ENCODE assay signal across 14 cellular contexts in the genomic region with DNA sequence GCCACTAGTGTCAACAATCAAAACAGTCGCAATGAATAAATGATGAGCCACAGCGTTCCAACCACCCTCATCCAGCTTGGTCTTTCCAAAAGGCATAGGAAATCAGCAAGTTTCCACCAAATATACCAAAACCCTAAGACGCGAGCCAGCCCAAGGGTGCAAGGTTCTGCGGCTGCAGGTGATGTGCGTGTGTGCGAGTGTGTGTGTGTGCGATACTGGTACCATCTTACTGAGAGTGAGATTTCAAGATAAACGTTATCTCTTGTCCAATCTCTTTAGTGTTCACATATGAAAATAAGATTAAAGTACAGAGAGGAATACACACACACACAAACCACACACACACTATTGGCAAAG. TPM values are rescaled to one million over a fixed set of nuclear protein-coding genes. Genes with fewer than 3 reads are reported as not detected.
DNase-seq lines count a peak whose midpoint lies in the region; ATAC-seq and TF ChIP-seq lines count a peak whose summit lies in the region.
"Had no signal": no experiment of that assay in that cellular context is flagged by ENCODE, and none has a peak within 500 bp of the region (broad histone marks: within the 10 kb centered on the region; RNA-seq: fewer than 3 reads in every experiment).

No MANE protein-coding gene starts in this region.

- H3K4me1 Mint-ChIP-seq in activated naive CD8-positive, alpha-beta T cell treated with anti-CD3 and anti-CD28 coated beads for 36 hours: peaks cover 10% of the 10 kb centered on the region

- no peak overlapping the region for H3K23ac ChIP-seq in trophoblast cell (ENCODE audit: low read length)

- no peak overlapping the region for H3K4me3 Mint-ChIP-seq in activated naive CD8-positive, alpha-beta T cell treated with anti-CD3 and anti-CD28 coated beads for 36 hours
- H3K4me3 Mint-ChIP-seq: activated naive CD4-positive, alpha-beta T cell treated with anti-CD3 and anti-CD28 coated beads, Interleukin-2, amount 50 U/mL, for 24 hours; CD4-positive, alpha-beta T cell had no signal

- no peak overlapping the region for H3K9ac ChIP-seq in trophoblast cell (ENCODE audit: low read length)

- no peak overlapping the region for H4K91ac ChIP-seq in trophoblast cell (ENCODE audit: low read depth, low read length)

- DNase-seq in AG04449 (ENCODE audit: low read depth, low spot score) (no peak), SJSA1 (ENCODE audit: low read depth in 1 of 2, low spot score in 2 of 2) (no peak), fibroblast of pulmonary artery (ENCODE audit: low read depth) (no peak), trophoblast cell (no peak), NCI-H526 treated with DMSO at 0.1 percent for 48 hours (lab: John Stamatoyannopoulos, UW) (no peak), SW480 (ENCODE audit: low spot score) (no peak)
- no peak for DNase-seq in activated naive CD8-positive, alpha-beta T cell treated with anti-CD3 and anti-CD28 coated beads for 36 hours
- DNase-seq: activated CD4-positive, alpha-beta T cell treated with anti-CD3 and anti-CD28 coated beads for 1 hour; CD4-positive, alpha-beta T cell; KG1 had no signal

- no peak overlapping the region for H3K14ac ChIP-seq in trophoblast cell (ENCODE audit: low read length)

- WGBS in trophoblast cell (ENCODE audit: extremely low coverage, insufficient coverage, insufficient read length): no CpG with 5 or more reads among the region's 9 CpGs

- no peaks in the 10 kb centered on the region for H3K36me3 ChIP-seq in SJSA1
- no peaks in the 10 kb centered on the region for H3K36me3 ChIP-seq in trophoblast cell (ENCODE audit: control insufficient read depth in 1 of 2, insufficient read depth in 2 of 2, low read length in 2 of 2)

- no peak overlapping the region for H4K12ac ChIP-seq in trophoblast cell (ENCODE audit: low read depth, low read length)

- POLR2A ChIA-PET in AG04449 (lab: Yijun Ruan, JAX): interaction anchor here (0.8 to 1.2 kb wide), 5 partner anchors 8 to 479 kb away, joined by 3 to 5 read pairs (median 4); a partner anchor contains a TSS

- no peak overlapping the region for H2BK5ac ChIP-seq in trophoblast cell (ENCODE audit: low read depth, low read length, poor library complexity)

- H3K4me1 ChIP-seq in SJSA1 (replicated peaks): peaks cover 21% of the 10 kb centered on the region
- peaks cover 4 to 11% of the 10 kb centered on the region in 2 experiments for H3K4me1 ChIP-seq in trophoblast cell (ENCODE audit: control insufficient read depth in 1 of 2, insufficient read depth in 2 of 2, low read length in 2 of 2)
- H3K4me1 ChIP-seq: foreskin keratinocyte had no signal

- H2AFZ ChIP-seq in trophoblast cell (ENCODE audit: insufficient read depth, low read length, poor library complexity): no peak overlapping the region

- H3K4me2 ChIP-seq in trophoblast cell (ENCODE audit: low read length): peak overlapping the region; percentile 79

- no peaks in the 10 kb centered on the region for H3K36me3 Mint-ChIP-seq in activated naive CD8-positive, alpha-beta T cell treated with anti-CD3 and anti-CD28 coated beads for 36 hours
- H3K36me3 Mint-ChIP-seq: activated naive CD4-positive, alpha-beta T cell treated with anti-CD3 and anti-CD28 coated beads, Interleukin-2, amount 50 U/mL, for 24 hours had no signal

- H3K27ac Mint-ChIP-seq in activated naive CD8-positive, alpha-beta T cell treated with anti-CD3 and anti-CD28 coated beads for 36 hours: no peak overlapping the region
- H3K27ac Mint-ChIP-seq: activated naive CD4-positive, alpha-beta T cell treated with anti-CD3 and anti-CD28 coated beads, Interleukin-2, amount 50 U/mL, for 24 hours; CD4-positive, alpha-beta T cell had no signal

- no peaks in the 10 kb centered on the region for H3K79me1 ChIP-seq in trophoblast cell (ENCODE audit: low read length)

- TF ChIP-seq CTCF in AG04449 (IDR thresholded peaks at IDR 0.05; ENCODE audit: insufficient read depth, low read length, missing control alignments): no peak
- TF ChIP-seq CTCF in fibroblast of pulmonary artery (IDR thresholded peaks at IDR 0.05; ENCODE audit: low read length, missing control alignments): no peak

- H3K27me3 ChIP-seq in SJSA1 (replicated peaks) (no peaks in the 10 kb centered on the region; the same call in none of the 2 replicates), trophoblast cell (ENCODE audit: insufficient read depth, low read length) (no peaks in the 10 kb centered on the region)

- CTCF ChIA-PET in AG04449 (lab: Yijun Ruan, JAX): interaction anchor here (0.7 to 3.4 kb wide), 27 partner anchors 10 to 795 kb away, joined by 3 to 22 read pairs (median 4); a partner anchor contains a TSS

- no peak overlapping the region for H2AK5ac ChIP-seq in trophoblast cell (ENCODE audit: low read length)

- H3K4ac ChIP-seq in trophoblast cell (ENCODE audit: low read depth, low read length): no peak overlapping the region

- H3K9me3 Mint-ChIP-seq in activated naive CD8-positive, alpha-beta T cell treated with anti-CD3 and anti-CD28 coated beads for 36 hours: no peaks in the 10 kb centered on the region
- H3K9me3 Mint-ChIP-seq: activated naive CD4-positive, alpha-beta T cell treated with anti-CD3 and anti-CD28 coated beads, Interleukin-2, amount 50 U/mL, for 24 hours; CD4-positive, alpha-beta T cell had no signal

- H3K27me3 Mint-ChIP-seq in activated naive CD8-positive, alpha-beta T cell treated with anti-CD3 and anti-CD28 coated beads for 36 hours: peaks cover 39% of the 10 kb centered on the region

- no peaks in the 10 kb centered on the region; the same call in 1 of the 2 replicates for H3K9me3 ChIP-seq in SJSA1 (replicated peaks)
- H3K9me3 ChIP-seq in trophoblast cell (ENCODE audit: insufficient read depth, low read depth, low read length): no peaks in the 10 kb centered on the region
- H3K9me3 ChIP-seq: mucosa of descending colon had no signal

- no peaks in the 10 kb centered on the region for H3K79me2 ChIP-seq in trophoblast cell (ENCODE audit: control insufficient read depth, insufficient read depth, low read length, poor library complexity)

- no peak overlapping the region for H2BK12ac ChIP-seq in trophoblast cell (ENCODE audit: low read length)

- H3K27ac ChIP-seq in SJSA1 (peak overlapping the region; percentile 54), trophoblast cell (ENCODE audit: low read depth, low read length) (no peak overlapping the region)
- H3K27ac ChIP-seq: foreskin keratinocyte had no signal

- ATAC-seq in GM21737 (IDR thresholded peaks at IDR 0.05; ENCODE audit: unreplicated experiment): no peak

- no peak overlapping the region for H4K8ac ChIP-seq in trophoblast cell (ENCODE audit: low read depth, low read length)

- no peak overlapping the region for H3K18ac ChIP-seq in trophoblast cell (ENCODE audit: low read length)

- peak overlapping the region; percentile 86 for H3K4me3 ChIP-seq in AG04449 (ENCODE audit: low read depth, low read length)
- peak overlapping the region; percentile 51 for H3K4me3 ChIP-seq in SJSA1
- peak overlapping the region; percentile 77 for H3K4me3 ChIP-seq in fibroblast of pulmonary artery (replicated peaks; ENCODE audit: low read depth, low read length)
- H3K4me3 ChIP-seq in trophoblast cell (ENCODE audit: low read depth, low read length): no peak overlapping the region
- H3K4me3 ChIP-seq: mucosa of descending colon had no signal

- H2BK120ac ChIP-seq in trophoblast cell (ENCODE audit: insufficient read depth, low read length, poor library complexity): no peak overlapping the region

RNA-seq across cellular contexts. Expression of a gene that starts 0.9 kb away (rescaled TPM):
- 0.61 and 0.63 TPM in 2 replicates for total RNA-seq in SJSA1 (2014; rRNA removed; shearing (Covaris generic))
- polyA plus RNA-seq in trophoblast cell (2013): 0.07 and 0.08 TPM in 2 replicates
- total RNA-seq in activated naive CD8-positive, alpha-beta T cell treated with anti-CD3 and anti-CD28 coated beads for 36 hours: not detected
- total RNA-seq: CD4-positive, alpha-beta T cell; foreskin keratinocyte had no signal
- polyA plus RNA-seq: foreskin keratinocyte had no signal
